In the genomic region with DNA sequence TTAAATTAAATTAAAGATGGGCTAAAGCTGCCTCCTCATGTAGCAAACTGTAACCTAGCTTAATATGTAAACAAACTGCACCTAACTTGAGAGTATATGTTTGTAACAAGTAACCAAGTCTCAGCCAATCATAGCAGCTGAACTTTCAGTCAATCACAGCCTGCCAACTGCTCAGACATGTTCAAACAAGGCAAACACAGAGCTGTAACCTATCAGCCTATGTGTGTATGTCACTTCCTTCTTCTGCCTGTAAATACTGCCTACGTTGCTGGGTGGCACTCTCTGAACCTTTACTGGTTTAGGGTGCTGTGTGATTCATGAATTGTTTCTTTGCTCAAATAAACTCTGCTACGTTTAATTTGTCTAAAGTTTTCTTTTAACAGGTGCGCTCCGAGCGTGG, we compare ENCODE assay signal across 1 cellular context.
TF ChIP-seq lines count a peak whose summit lies in the region.

No MANE protein-coding gene starts in this region.

TF ChIP-seq in HepG2, 621 proteins besides CTCF, POLR2A, EP300 and RAD21 (continues in another document):
- TF ChIP-seq ATF7 (IDR thresholded peaks at IDR 0.05) (no peak), ATF7 (CRISPR knock-in tag; IDR thresholded peaks at IDR 0.05) (no peak), FOXO1 (CRISPR knock-in tag; IDR thresholded peaks at IDR 0.05) (peak; percentile 61; the same call in 1 of the 2 replicates), ZNF207 (IDR thresholded peaks at IDR 0.05; ENCODE audit: borderline replicate concordance) (no peak), ZNF180 (CRISPR knock-in tag; IDR thresholded peaks at IDR 0.05; ENCODE audit: borderline replicate concordance, low read depth) (no peak), TBP (CRISPR knock-in tag; IDR thresholded peaks at IDR 0.05) (no peak), TCF7L2 (IDR thresholded peaks at IDR 0.05; ENCODE audit: low read depth, low read length) (no peak), ZNF792 (CRISPR knock-in tag; IDR thresholded peaks at IDR 0.05) (peak; percentile 61; the same call in 1 of the 2 replicates), ZNF501 (CRISPR knock-in tag; IDR thresholded peaks at IDR 0.05) (0 out of 2 replicates have a peak, but pooled peaks have one; percentile 14), JARID2 (CRISPR knock-in tag; IDR thresholded peaks at IDR 0.05; ENCODE audit: insufficient replicate concordance) (no peak), ELF1 (CRISPR knock-in tag; IDR thresholded peaks at IDR 0.05) (peak; percentile 67), FOSL1 (CRISPR knock-in tag; IDR thresholded peaks at IDR 0.05; ENCODE audit: borderline replicate concordance) (no peak), RBM39 (IDR thresholded peaks at IDR 0.05; ENCODE audit: low read depth, low read length, poor library complexity, severe bottlenecking) (no peak), ZNF296 (CRISPR knock-in tag; conservative IDR thresholded peaks at IDR 0.05) (no peak), ZNF572 (CRISPR knock-in tag; IDR thresholded peaks at IDR 0.05) (no peak), ZNF264 (CRISPR knock-in tag; IDR thresholded peaks at IDR 0.05) (no peak), ZSCAN29 (CRISPR knock-in tag; conservative IDR thresholded peaks at IDR 0.05) (no peak), CCAR2 (optimal IDR thresholded peaks at IDR 0.05; ENCODE audit: low read depth, low read length) (no peak), ZNF343 (CRISPR knock-in tag; IDR thresholded peaks at IDR 0.05) (no peak)
- TF ChIP-seq, protein P1, sequence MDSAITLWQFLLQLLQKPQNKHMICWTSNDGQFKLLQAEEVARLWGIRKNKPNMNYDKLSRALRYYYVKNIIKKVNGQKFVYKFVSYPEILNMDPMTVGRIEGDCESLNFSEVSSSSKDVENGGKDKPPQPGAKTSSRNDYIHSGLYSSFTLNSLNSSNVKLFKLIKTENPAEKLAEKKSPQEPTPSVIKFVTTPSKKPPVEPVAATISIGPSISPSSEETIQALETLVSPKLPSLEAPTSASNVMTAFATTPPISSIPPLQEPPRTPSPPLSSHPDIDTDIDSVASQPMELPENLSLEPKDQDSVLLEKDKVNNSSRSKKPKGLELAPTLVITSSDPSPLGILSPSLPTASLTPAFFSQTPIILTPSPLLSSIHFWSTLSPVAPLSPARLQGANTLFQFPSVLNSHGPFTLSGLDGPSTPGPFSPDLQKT (CRISPR knock-in tag; IDR thresholded peaks at IDR 0.05; ENCODE audit: borderline replicate concordance): no peak
- TF ChIP-seq, protein P2, sequence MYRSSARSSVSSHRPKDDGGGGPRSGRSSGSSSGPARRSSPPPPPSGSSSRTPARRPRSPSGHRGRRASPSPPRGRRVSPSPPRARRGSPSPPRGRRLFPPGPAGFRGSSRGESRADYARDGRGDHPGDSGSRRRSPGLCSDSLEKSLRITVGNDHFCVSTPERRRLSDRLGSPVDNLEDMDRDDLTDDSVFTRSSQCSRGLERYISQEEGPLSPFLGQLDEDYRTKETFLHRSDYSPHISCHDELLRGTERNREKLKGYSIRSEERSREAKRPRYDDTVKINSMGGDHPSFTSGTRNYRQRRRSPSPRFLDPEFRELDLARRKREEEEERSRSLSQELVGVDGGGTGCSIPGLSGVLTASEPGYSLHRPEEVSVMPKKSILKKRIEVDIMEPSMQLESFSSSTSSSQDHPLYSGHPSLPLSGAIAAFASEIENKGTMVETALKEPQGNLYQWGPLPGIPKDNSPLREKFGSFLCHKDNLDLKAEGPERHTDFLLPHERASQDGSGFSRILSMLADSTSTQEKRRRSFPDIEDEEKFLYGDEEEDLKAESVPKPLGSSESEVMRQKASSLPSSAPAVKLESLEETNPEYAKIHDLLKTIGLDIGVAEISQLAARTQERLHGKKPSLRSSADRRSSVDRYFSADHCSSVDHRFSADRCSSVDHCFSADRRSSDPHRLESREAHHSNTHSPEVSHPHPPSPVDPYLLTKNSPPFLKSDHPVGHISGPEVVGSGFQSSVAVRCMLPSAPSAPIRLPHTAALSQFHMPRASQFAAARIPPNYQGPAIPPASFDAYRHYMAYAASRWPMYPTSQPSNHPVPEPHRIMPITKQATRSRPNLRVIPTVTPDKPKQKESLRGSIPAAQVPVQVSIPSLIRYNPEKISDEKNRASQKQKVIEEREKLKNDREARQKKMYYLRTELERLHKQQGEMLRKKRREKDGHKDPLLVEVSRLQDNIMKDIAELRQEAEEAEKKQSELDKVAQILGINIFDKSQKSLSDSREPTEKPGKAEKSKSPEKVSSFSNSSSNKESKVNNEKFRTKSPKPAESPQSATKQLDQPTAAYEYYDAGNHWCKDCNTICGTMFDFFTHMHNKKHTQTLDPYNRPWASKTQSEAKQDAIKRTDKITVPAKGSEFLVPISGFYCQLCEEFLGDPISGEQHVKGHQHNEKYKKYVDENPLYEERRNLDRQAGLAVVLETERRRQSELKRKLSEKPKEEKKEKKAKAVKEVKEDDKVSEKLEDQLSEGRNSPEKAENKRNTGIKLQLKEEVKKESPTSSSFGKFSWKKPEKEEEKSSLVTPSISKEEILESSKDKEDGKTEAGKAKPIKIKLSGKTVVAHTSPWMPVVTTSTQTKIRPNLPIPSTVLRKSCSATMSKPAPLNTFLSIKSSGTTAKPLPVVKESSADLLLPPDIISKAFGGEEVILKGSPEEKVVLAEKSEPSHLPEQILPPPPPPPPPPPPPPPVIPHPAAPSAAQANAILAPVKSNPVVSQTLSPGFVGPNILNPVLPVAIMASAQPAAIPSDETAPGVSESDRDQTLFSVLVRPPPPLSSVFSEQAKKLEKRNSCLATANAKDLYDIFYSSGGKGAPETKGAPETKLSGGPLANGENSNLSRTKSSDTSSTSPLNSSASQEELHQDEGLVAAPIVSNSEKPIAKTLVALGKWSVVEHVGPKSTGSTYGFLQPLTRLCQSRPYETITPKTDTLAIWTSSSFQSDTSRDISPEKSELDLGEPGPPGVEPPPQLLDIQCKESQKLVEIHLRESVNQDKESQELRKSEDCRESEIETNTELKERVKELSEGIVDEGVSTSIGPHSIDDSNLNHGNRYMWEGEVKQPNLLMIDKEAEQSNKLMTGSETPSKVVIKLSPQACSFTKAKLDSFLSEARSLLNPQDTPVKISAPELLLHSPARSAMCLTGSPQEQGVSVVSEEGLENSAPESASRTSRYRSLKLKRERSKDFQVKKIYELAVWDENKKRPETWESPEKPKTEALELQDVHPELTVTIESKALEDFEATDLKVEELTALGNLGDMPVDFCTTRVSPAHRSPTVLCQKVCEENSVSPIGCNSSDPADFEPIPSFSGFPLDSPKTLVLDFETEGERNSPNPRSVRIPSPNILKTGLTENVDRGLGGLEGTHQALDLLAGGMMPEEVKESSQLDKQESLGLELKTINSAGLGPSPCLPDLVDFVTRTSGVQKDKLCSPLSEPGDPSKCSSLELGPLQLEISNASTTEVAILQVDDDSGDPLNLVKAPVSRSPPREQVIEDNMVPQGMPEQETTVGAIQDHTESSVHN (CRISPR knock-in tag; IDR thresholded peaks at IDR 0.05): no peak
- TF ChIP-seq, protein P3, sequence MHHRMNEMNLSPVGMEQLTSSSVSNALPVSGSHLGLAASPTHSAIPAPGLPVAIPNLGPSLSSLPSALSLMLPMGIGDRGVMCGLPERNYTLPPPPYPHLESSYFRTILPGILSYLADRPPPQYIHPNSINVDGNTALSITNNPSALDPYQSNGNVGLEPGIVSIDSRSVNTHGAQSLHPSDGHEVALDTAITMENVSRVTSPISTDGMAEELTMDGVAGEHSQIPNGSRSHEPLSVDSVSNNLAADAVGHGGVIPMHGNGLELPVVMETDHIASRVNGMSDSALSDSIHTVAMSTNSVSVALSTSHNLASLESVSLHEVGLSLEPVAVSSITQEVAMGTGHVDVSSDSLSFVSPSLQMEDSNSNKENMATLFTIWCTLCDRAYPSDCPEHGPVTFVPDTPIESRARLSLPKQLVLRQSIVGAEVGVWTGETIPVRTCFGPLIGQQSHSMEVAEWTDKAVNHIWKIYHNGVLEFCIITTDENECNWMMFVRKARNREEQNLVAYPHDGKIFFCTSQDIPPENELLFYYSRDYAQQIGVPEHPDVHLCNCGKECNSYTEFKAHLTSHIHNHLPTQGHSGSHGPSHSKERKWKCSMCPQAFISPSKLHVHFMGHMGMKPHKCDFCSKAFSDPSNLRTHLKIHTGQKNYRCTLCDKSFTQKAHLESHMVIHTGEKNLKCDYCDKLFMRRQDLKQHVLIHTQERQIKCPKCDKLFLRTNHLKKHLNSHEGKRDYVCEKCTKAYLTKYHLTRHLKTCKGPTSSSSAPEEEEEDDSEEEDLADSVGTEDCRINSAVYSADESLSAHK (CRISPR knock-in tag; IDR thresholded peaks at IDR 0.05; ENCODE audit: borderline replicate concordance): no peak
- TF ChIP-seq, protein P4, sequence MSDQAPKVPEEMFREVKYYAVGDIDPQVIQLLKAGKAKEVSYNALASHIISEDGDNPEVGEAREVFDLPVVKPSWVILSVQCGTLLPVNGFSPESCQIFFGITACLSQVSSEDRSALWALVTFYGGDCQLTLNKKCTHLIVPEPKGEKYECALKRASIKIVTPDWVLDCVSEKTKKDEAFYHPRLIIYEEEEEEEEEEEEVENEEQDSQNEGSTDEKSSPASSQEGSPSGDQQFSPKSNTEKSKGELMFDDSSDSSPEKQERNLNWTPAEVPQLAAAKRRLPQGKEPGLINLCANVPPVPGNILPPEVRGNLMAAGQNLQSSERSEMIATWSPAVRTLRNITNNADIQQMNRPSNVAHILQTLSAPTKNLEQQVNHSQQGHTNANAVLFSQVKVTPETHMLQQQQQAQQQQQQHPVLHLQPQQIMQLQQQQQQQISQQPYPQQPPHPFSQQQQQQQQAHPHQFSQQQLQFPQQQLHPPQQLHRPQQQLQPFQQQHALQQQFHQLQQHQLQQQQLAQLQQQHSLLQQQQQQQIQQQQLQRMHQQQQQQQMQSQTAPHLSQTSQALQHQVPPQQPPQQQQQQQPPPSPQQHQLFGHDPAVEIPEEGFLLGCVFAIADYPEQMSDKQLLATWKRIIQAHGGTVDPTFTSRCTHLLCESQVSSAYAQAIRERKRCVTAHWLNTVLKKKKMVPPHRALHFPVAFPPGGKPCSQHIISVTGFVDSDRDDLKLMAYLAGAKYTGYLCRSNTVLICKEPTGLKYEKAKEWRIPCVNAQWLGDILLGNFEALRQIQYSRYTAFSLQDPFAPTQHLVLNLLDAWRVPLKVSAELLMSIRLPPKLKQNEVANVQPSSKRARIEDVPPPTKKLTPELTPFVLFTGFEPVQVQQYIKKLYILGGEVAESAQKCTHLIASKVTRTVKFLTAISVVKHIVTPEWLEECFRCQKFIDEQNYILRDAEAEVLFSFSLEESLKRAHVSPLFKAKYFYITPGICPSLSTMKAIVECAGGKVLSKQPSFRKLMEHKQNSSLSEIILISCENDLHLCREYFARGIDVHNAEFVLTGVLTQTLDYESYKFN (CRISPR knock-in tag; conservative IDR thresholded peaks at IDR 0.05): 0 out of 2 replicates have a peak, but pooled peaks have one; percentile 31
- TF ChIP-seq, protein P5, sequence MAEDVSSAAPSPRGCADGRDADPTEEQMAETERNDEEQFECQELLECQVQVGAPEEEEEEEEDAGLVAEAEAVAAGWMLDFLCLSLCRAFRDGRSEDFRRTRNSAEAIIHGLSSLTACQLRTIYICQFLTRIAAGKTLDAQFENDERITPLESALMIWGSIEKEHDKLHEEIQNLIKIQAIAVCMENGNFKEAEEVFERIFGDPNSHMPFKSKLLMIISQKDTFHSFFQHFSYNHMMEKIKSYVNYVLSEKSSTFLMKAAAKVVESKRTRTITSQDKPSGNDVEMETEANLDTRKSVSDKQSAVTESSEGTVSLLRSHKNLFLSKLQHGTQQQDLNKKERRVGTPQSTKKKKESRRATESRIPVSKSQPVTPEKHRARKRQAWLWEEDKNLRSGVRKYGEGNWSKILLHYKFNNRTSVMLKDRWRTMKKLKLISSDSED (CRISPR knock-in tag; IDR thresholded peaks at IDR 0.05): no peak
- TF ChIP-seq, protein P6, sequence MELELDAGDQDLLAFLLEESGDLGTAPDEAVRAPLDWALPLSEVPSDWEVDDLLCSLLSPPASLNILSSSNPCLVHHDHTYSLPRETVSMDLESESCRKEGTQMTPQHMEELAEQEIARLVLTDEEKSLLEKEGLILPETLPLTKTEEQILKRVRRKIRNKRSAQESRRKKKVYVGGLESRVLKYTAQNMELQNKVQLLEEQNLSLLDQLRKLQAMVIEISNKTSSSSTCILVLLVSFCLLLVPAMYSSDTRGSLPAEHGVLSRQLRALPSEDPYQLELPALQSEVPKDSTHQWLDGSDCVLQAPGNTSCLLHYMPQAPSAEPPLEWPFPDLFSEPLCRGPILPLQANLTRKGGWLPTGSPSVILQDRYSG (CRISPR knock-in tag; IDR thresholded peaks at IDR 0.05): no peak
- TF ChIP-seq, protein P7, sequence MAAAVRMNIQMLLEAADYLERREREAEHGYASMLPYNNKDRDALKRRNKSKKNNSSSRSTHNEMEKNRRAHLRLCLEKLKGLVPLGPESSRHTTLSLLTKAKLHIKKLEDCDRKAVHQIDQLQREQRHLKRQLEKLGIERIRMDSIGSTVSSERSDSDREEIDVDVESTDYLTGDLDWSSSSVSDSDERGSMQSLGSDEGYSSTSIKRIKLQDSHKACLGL (CRISPR knock-in tag; IDR thresholded peaks at IDR 0.05): no peak
- TF ChIP-seq, protein P8, sequence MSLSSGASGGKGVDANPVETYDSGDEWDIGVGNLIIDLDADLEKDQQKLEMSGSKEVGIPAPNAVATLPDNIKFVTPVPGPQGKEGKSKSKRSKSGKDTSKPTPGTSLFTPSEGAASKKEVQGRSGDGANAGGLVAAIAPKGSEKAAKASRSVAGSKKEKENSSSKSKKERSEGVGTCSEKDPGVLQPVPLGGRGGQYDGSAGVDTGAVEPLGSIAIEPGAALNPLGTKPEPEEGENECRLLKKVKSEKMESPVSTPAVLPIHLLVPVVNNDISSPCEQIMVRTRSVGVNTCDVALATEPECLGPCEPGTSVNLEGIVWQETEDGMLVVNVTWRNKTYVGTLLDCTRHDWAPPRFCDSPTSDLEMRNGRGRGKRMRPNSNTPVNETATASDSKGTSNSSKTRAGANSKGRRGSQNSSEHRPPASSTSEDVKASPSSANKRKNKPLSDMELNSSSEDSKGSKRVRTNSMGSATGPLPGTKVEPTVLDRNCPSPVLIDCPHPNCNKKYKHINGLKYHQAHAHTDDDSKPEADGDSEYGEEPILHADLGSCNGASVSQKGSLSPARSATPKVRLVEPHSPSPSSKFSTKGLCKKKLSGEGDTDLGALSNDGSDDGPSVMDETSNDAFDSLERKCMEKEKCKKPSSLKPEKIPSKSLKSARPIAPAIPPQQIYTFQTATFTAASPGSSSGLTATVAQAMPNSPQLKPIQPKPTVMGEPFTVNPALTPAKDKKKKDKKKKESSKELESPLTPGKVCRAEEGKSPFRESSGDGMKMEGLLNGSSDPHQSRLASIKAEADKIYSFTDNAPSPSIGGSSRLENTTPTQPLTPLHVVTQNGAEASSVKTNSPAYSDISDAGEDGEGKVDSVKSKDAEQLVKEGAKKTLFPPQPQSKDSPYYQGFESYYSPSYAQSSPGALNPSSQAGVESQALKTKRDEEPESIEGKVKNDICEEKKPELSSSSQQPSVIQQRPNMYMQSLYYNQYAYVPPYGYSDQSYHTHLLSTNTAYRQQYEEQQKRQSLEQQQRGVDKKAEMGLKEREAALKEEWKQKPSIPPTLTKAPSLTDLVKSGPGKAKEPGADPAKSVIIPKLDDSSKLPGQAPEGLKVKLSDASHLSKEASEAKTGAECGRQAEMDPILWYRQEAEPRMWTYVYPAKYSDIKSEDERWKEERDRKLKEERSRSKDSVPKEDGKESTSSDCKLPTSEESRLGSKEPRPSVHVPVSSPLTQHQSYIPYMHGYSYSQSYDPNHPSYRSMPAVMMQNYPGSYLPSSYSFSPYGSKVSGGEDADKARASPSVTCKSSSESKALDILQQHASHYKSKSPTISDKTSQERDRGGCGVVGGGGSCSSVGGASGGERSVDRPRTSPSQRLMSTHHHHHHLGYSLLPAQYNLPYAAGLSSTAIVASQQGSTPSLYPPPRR (CRISPR knock-in tag; IDR thresholded peaks at IDR 0.05; ENCODE audit: borderline replicate concordance): no peak
- TF ChIP-seq, protein P9, sequence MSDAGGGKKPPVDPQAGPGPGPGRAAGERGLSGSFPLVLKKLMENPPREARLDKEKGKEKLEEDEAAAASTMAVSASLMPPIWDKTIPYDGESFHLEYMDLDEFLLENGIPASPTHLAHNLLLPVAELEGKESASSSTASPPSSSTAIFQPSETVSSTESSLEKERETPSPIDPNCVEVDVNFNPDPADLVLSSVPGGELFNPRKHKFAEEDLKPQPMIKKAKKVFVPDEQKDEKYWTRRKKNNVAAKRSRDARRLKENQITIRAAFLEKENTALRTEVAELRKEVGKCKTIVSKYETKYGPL (CRISPR knock-in tag; IDR thresholded peaks at IDR 0.05): no peak
